In genomic region chr1:219514728-219515127, GRCh38 we compare ENCODE assay signal across 1 cellular context.
TF ChIP-seq lines count a peak whose summit lies in the region.

No MANE protein-coding gene starts in this region.

TF ChIP-seq in HepG2, 621 proteins besides CTCF, POLR2A, EP300 and RAD21 (continued from another document):
- no peak for TF ChIP-seq ZNF646 (CRISPR knock-in tag; IDR thresholded peaks at IDR 0.05)
- TF ChIP-seq ZNF101 (CRISPR knock-in tag; IDR thresholded peaks at IDR 0.05; ENCODE audit: borderline replicate concordance, low read depth) = no peak
- TF ChIP-seq ZNF614 (CRISPR knock-in tag; IDR thresholded peaks at IDR 0.05; ENCODE audit: borderline replicate concordance) = no peak
- no peak for TF ChIP-seq HNRNPLL (IDR thresholded peaks at IDR 0.05; ENCODE audit: low read depth, low read length, poor library complexity, severe bottlenecking)
- no peak for TF ChIP-seq ZNF124 (CRISPR knock-in tag; IDR thresholded peaks at IDR 0.05)
- TF ChIP-seq KLF11 (CRISPR knock-in tag; IDR thresholded peaks at IDR 0.05) = no peak
- TF ChIP-seq ZSCAN25 (CRISPR knock-in tag; IDR thresholded peaks at IDR 0.05) = no peak
